9 cellular contexts compared by ENCODE assay signal in genomic region chr3:161310649-161311423, GRCh38.
A peak's percentile ranks its signal among the peaks of the same experiment; 100 is the strongest.
DNase-seq lines count a peak whose midpoint lies in the region; ATAC-seq and TF ChIP-seq lines count a peak whose summit lies in the region.
"Had no signal": no experiment of that assay in that cellular context is flagged by ENCODE, and none has a peak within 500 bp of the region (broad histone marks: within the 10 kb centered on the region; RNA-seq: fewer than 3 reads in every experiment).

No MANE protein-coding gene starts in this region.

- H3K4me1 ChIP-seq in BLaER1 (peaks cover 15% of the 10 kb centered on the region), adrenal gland (replicated peaks in 1 of 2) (no peaks in the 10 kb centered on the region), osteoblast (ENCODE audit: insufficient read depth, low read length) (no peaks in the 10 kb centered on the region)

- peaks cover 8% of the 10 kb centered on the region for H3K9me3 Mint-ChIP-seq in activated naive CD4-positive, alpha-beta T cell treated with anti-CD3 and anti-CD28 coated beads for 36 hours

- H3K27ac ChIP-seq in BLaER1 (no peak overlapping the region), adrenal gland (no peak overlapping the region), osteoblast (ENCODE audit: low read depth, low read length) (no peak overlapping the region)

- H3K36me3 Mint-ChIP-seq in activated naive CD4-positive, alpha-beta T cell treated with anti-CD3 and anti-CD28 coated beads for 36 hours (ENCODE audit: low read depth): no peaks in the 10 kb centered on the region

- CTCF ChIA-PET in activated naive CD4-positive, alpha-beta T cell treated with anti-CD3 and anti-CD28 coated beads for 36 hours (lab: Charles Lee): interaction anchor here (1.1 kb wide), 1 partner anchor 56 kb away, joined by 3 read pairs; no protein-coding TSS in a partner anchor

- H3K27me3 Mint-ChIP-seq in activated naive CD4-positive, alpha-beta T cell treated with anti-CD3 and anti-CD28 coated beads for 36 hours (ENCODE audit: low read depth): no peaks in the 10 kb centered on the region

- DNase-seq in activated naive CD4-positive, alpha-beta T cell treated with anti-CD3 and anti-CD28 coated beads for 36 hours: peak; percentile 69
- no peak for DNase-seq in adrenal gland
- DNase-seq in osteoblast (ENCODE audit: insufficient read length, low spot score, missing footprints): no peak
- DNase-seq in AG08395 (ENCODE audit: low spot score): no peak
- DNase-seq in glomerular visceral epithelial cell (ENCODE audit: extremely low spot score): no peak

- H3K4me2 ChIP-seq in BLaER1 (peak overlapping the region; percentile 56), osteoblast (ENCODE audit: insufficient read depth, low read length) (no peak overlapping the region)

- no peak overlapping the region for H3K4me3 Mint-ChIP-seq in activated naive CD4-positive, alpha-beta T cell treated with anti-CD3 and anti-CD28 coated beads for 36 hours

- no peaks in the 10 kb centered on the region for H3K36me3 ChIP-seq in BLaER1
- no peaks in the 10 kb centered on the region for H3K36me3 ChIP-seq in adrenal gland (replicated peaks in 1 of 2)
- no peaks in the 10 kb centered on the region for H3K36me3 ChIP-seq in osteoblast (ENCODE audit: insufficient read depth, low read length)

- intact Hi-C loops in activated naive CD4-positive, alpha-beta T cell treated with anti-CD3 and anti-CD28 coated beads for 36 hours (cut with micrococcal nuclease): loop anchor here (1.0 to 2.0 kb wide), 5 partner anchors 38 to 510 kb away; partner anchors contain the start of gene NMD3
- intact Hi-C loops in adrenal gland (cut with DNase I): no loop called here

- ATAC-seq in GM21367 (IDR thresholded peaks at IDR 0.05; ENCODE audit: unreplicated experiment): peak; percentile 84
- ATAC-seq in HG03558 (IDR thresholded peaks at IDR 0.05; ENCODE audit: extremely low read depth, unreplicated experiment): peak; percentile 57
- ATAC-seq: Panc1 had no signal

- H3K9me3 ChIP-seq in BLaER1 (peaks cover 22% of the 10 kb centered on the region), adrenal gland (replicated peaks in 1 of 3) (no peaks in the 10 kb centered on the region), osteoblast (ENCODE audit: low read depth, low read length) (no peaks in the 10 kb centered on the region)

- peaks cover 49% of the 10 kb centered on the region for H3K4me1 Mint-ChIP-seq in activated naive CD4-positive, alpha-beta T cell treated with anti-CD3 and anti-CD28 coated beads for 36 hours (ENCODE audit: low read depth)

- H2AFZ ChIP-seq in osteoblast (ENCODE audit: low read length): no peak overlapping the region

- no peaks in the 10 kb centered on the region for H4K20me1 ChIP-seq in BLaER1
- H4K20me1 ChIP-seq in osteoblast (ENCODE audit: insufficient read depth, low read length): no peaks in the 10 kb centered on the region

- 68 to 79% (median 77%) methylated on average over 5 of the region's 5 CpGs for WGBS in adrenal gland, 4 donors

- no peak for TF ChIP-seq POLR2A in adrenal gland (IDR thresholded peaks at IDR 0.05)

- no peak for TF ChIP-seq CTCF in adrenal gland (IDR thresholded peaks at IDR 0.05)
- no peak for TF ChIP-seq CTCF in osteoblast (IDR thresholded peaks at IDR 0.05; ENCODE audit: extremely low read depth, low read depth, low read length)

- H3K27me3 ChIP-seq in BLaER1: no peaks in the 10 kb centered on the region
- H3K27me3 ChIP-seq in adrenal gland: no peaks in the 10 kb centered on the region
- H3K27me3 ChIP-seq in osteoblast (ENCODE audit: insufficient read depth, low read length): no peaks in the 10 kb centered on the region

- H3K9ac ChIP-seq in BLaER1: no peak overlapping the region

- H3K79me2 ChIP-seq in osteoblast (ENCODE audit: insufficient read depth, low read length): no peaks in the 10 kb centered on the region

- H3K4me3 ChIP-seq in BLaER1 (no peak overlapping the region), adrenal gland (no peak overlapping the region), osteoblast (ENCODE audit: insufficient read depth, low read length) (no peak overlapping the region)

- peak overlapping the region; percentile 43 for H3K27ac Mint-ChIP-seq in activated naive CD4-positive, alpha-beta T cell treated with anti-CD3 and anti-CD28 coated beads for 36 hours
